ENCODE assay signal across 8 cellular contexts in genomic region chr19:12733369-12733896, GRCh38. TPM values are rescaled to one million over a fixed set of nuclear protein-coding genes. Genes with fewer than 3 reads are reported as not detected.
DNase-seq lines count a peak whose midpoint lies in the region; ATAC-seq and TF ChIP-seq lines count a peak whose summit lies in the region.

No MANE protein-coding gene starts in this region.

- H3K4me3 ChIP-seq in BJ (ENCODE audit: low read depth, low read length): peak overlapping the region; percentile 67
- H3K4me3 ChIP-seq in H7 (ENCODE audit: insufficient read depth, low read depth, low read length): peak overlapping the region; percentile 96
- H3K4me3 ChIP-seq in cardiac fibroblast (replicated peaks in 1 of 2; ENCODE audit: low read depth in 2 of 2, low read length in 2 of 2): peak overlapping the region; percentile 91 to 93
- H3K4me3 ChIP-seq in mesodermal cell (ENCODE audit: extremely low read depth, insufficient read depth, low read length, poor library complexity, severe bottlenecking): peak overlapping the region; percentile 100

- H3K9me3 ChIP-seq in mesodermal cell (ENCODE audit: control insufficient read depth, low read length): no peaks in the 10 kb centered on the region

- peaks cover 23% of the 10 kb centered on the region for H3K36me3 ChIP-seq in BJ (ENCODE audit: control insufficient read depth, insufficient read depth, low read length)
- peaks cover 17% of the 10 kb centered on the region for H3K36me3 ChIP-seq in H7 (replicated peaks; ENCODE audit: control insufficient read depth, insufficient read depth, low read length)
- H3K36me3 ChIP-seq in mesodermal cell (ENCODE audit: control insufficient read depth, insufficient read depth, low read length): peaks cover 45% of the 10 kb centered on the region

- peaks cover 13% of the 10 kb centered on the region for H3K4me1 ChIP-seq in mesodermal cell (ENCODE audit: control insufficient read depth, insufficient read depth, low read length, poor library complexity, severe bottlenecking)

- POLR2A ChIA-PET in BJ (lab: Charles Lee): interaction anchor here (1.0 kb wide), 1 partner anchor 11 kb away, joined by 3 read pairs; no protein-coding TSS in a partner anchor

- CTCF ChIA-PET in BJ (lab: Yijun Ruan, JAX): interaction anchor here (0.6 to 2.3 kb wide), 8 partner anchors 10 to 1768 kb away, joined by 3 to 16 read pairs (median 4); partner anchors contain the start of gene TNPO2

- H3K27me3 ChIP-seq in BJ (ENCODE audit: control insufficient read depth, insufficient read depth, low read length): no peaks in the 10 kb centered on the region
- no peaks in the 10 kb centered on the region for H3K27me3 ChIP-seq in H7 (ENCODE audit: control insufficient read depth, insufficient read depth, low read length)

- 7% methylated on average over 3 of the region's 6 CpGs; no CpG with 5 or more reads in 1 of the 2 experiments for WGBS in mesodermal cell (ENCODE audit: insufficient coverage in 2 of 2), 2 experiments

- no peak for ATAC-seq in HG03135 (IDR thresholded peaks at IDR 0.05; ENCODE audit: unreplicated experiment)
- no peak for ATAC-seq in GM18519 (IDR thresholded peaks at IDR 0.05; ENCODE audit: low FRiP score, unreplicated experiment)

- DNase-seq in BJ (ENCODE audit: low read depth) (no peak), H7 (peak; percentile 76), SKM-1 (lab: John Stamatoyannopoulos, UW; ENCODE audit: unreplicated experiment) (peak; percentile 32), cardiac fibroblast (ENCODE audit: low read depth in 2 of 2) (peak; percentile 59 to 63), substantia nigra (lab: John Stamatoyannopoulos, UW) (peak in 1 of 49 donors; percentile 17)

- TF ChIP-seq CTCF in BJ (IDR thresholded peaks at IDR 0.05; ENCODE audit: insufficient read depth, low read depth, low read length) (peak; percentile 61), cardiac fibroblast (IDR thresholded peaks at IDR 0.05; ENCODE audit: low read depth, low read length) (peak; percentile 54)

- H3K27ac ChIP-seq in mesodermal cell (ENCODE audit: low read depth, low read length, severe bottlenecking) (peak overlapping the region; percentile 86), substantia nigra (ENCODE audit: low read depth, low read length, poor library complexity, severe bottlenecking) (peak overlapping the region; percentile 90)

RNA-seq across cellular contexts. Expression of gene TRIR, which starts 1.1 kb away (rescaled TPM):
- 161 and 181 TPM in 2 replicates for polyA plus RNA-seq in BJ (2011; rRNA removed)
- 16.9 and 36.4 TPM in 2 replicates for polyA minus RNA-seq in BJ (2011; rRNA and poly(A)+ RNA removed)
- 186 and 218 TPM in 2 replicates for total RNA-seq in H7 (2014; rRNA removed; shearing (Covaris generic))
- polyA plus RNA-seq in mesodermal cell (2013, experiment 1 of 2): 142 TPM
- polyA plus RNA-seq in mesodermal cell (2013, experiment 2 of 2): 126 TPM

RNA-seq across cellular contexts. Expression of gene GET3, which starts 3.9 kb away (rescaled TPM):
- 163 and 250 TPM in 2 replicates for polyA plus RNA-seq in BJ (2011; rRNA removed)
- 47.3 and 112 TPM in 2 replicates for polyA minus RNA-seq in BJ (2011; rRNA and poly(A)+ RNA removed)
- total RNA-seq in H7 (2014; rRNA removed; shearing (Covaris generic)): 113 and 166 TPM in 2 replicates
- polyA plus RNA-seq in mesodermal cell (2013, experiment 1 of 2): 87.7 TPM
- 78.6 TPM for polyA plus RNA-seq in mesodermal cell (2013, experiment 2 of 2)

RNA-seq across cellular contexts. Expression of gene TNPO2, which starts 9.7 kb away (rescaled TPM):
- 49.6 and 77.3 TPM in 2 replicates for polyA plus RNA-seq in BJ (2011; rRNA removed)
- polyA minus RNA-seq in BJ (2011; rRNA and poly(A)+ RNA removed): 97.4 and 163 TPM in 2 replicates
- total RNA-seq in H7 (2014; rRNA removed; shearing (Covaris generic)): 34.1 and 48.9 TPM in 2 replicates
- 58.9 TPM for polyA plus RNA-seq in mesodermal cell (2013, experiment 1 of 2)
- polyA plus RNA-seq in mesodermal cell (2013, experiment 2 of 2): 50.4 TPM

RNA-seq across cellular contexts. Expression of gene BEST2, which starts 18.2 kb away (rescaled TPM):
- polyA plus RNA-seq in BJ (2011; rRNA removed): not detected in 2 replicates
- not detected in 2 replicates for polyA minus RNA-seq in BJ (2011; rRNA and poly(A)+ RNA removed)
- total RNA-seq in H7 (2014; rRNA removed; shearing (Covaris generic)): 0.37 and 1.5 TPM in 2 replicates
- not detected for polyA plus RNA-seq in mesodermal cell (2013, experiment 1 of 2)
- polyA plus RNA-seq in mesodermal cell (2013, experiment 2 of 2): not detected

RNA-seq across cellular contexts. Expression of gene FBXW9, which starts 37.0 kb away (rescaled TPM):
- 7.7 and 13.6 TPM in 2 replicates for polyA plus RNA-seq in BJ (2011; rRNA removed)
- 4.3 and 6.8 TPM in 2 replicates for polyA minus RNA-seq in BJ (2011; rRNA and poly(A)+ RNA removed)
- total RNA-seq in H7 (2014; rRNA removed; shearing (Covaris generic)): 15.3 and 21.2 TPM in 2 replicates
- polyA plus RNA-seq in mesodermal cell (2013, experiment 1 of 2): 14.4 TPM
- polyA plus RNA-seq in mesodermal cell (2013, experiment 2 of 2): 13.0 TPM
